ENCODE assay signal across 8 cellular contexts in the genomic region with DNA sequence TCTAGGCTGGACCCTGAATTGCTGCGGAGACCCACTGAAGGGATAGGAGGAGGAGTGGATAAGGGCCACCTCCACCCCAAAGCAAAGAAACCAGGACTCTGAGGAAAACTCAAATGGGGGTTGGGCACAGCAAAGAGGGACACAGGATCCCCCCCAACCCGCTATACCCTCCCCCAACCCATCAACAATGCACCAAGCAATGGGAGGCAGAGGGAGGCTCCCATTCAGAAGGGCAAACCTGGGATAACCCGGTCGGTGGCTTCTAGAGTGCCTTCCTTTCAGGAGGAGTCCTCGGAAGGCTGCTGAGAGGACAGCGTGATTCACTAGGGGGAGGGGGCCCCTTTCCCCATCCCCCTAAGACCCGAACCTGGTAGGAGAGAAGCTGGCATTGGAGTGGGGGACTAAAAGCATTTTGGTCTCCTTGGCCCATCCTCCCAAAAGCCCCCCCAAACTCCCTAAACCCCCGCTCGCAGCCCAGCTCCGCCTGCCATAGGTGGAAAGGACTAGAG. TPM values are rescaled to one million over a fixed set of nuclear protein-coding genes. Genes with fewer than 3 reads are reported as not detected.
DNase-seq lines count a peak whose midpoint lies in the region; ATAC-seq and TF ChIP-seq lines count a peak whose summit lies in the region.

No MANE protein-coding gene starts in this region.

- H3K9me3 ChIP-seq in CD4-positive, alpha-beta T cell (ENCODE audit: control insufficient read depth, low read length) = no peaks in the 10 kb centered on the region

- no peak for DNase-seq in CD4-positive, alpha-beta T cell
- DNase-seq in NAMALWA (ENCODE audit: low spot score) (peak; percentile 39), dermis blood vessel endothelial cell (peak; percentile 43), GM03348 (ENCODE audit: low spot score) (no peak), NK-92 (lab: John Stamatoyannopoulos, UW; ENCODE audit: unreplicated experiment) (no peak), epidermal melanocyte (ENCODE audit: insufficient read length, low spot score) (no peak)

- no peak for TF ChIP-seq CTCF in CD4-positive, alpha-beta T cell (IDR thresholded peaks at IDR 0.05)
- no peak for TF ChIP-seq CTCF in nephron (IDR thresholded peaks at IDR 0.05; ENCODE audit: unreplicated experiment in 3 of 3)

- peak overlapping the region; percentile 97 for H3K27ac Mint-ChIP-seq in CD4-positive, alpha-beta T cell
- H3K27ac Mint-ChIP-seq in nephron = peak overlapping the region; percentile 89 to 96 (median 92)

- intact Hi-C loops in CD4-positive, alpha-beta T cell (cut with DNase I, micrococcal nuclease) = loop anchor here in 1 of 2 experiments (1.0 kb wide), 1 partner anchor 17 kb away; no protein-coding TSS in a partner anchor

- no peaks in the 10 kb centered on the region for H3K27me3 ChIP-seq in CD4-positive, alpha-beta T cell (ENCODE audit: control insufficient read depth, insufficient read depth, low read length)

- no peak for ATAC-seq in CD4-positive, alpha-beta T cell (ENCODE audit: poor library complexity)
- ATAC-seq in GM21786 (IDR thresholded peaks at IDR 0.05; ENCODE audit: unreplicated experiment) = no peak

- H3K27ac ChIP-seq in CD4-positive, alpha-beta T cell (ENCODE audit: low read depth, low read length) = no peak overlapping the region

- H3K36me3 Mint-ChIP-seq in CD4-positive, alpha-beta T cell (ENCODE audit: low read depth) = peaks cover 33% of the 10 kb centered on the region
- peaks cover 4% of the 10 kb centered on the region for H3K36me3 Mint-ChIP-seq in nephron (ENCODE audit: low read depth)

- H3K9me3 Mint-ChIP-seq in CD4-positive, alpha-beta T cell = no peaks in the 10 kb centered on the region
- H3K9me3 Mint-ChIP-seq in nephron = no peaks in the 10 kb centered on the region

- POLR2A ChIA-PET in CD4-positive, alpha-beta T cell (lab: Charles Lee) = interaction anchor here (1.5 to 6.3 kb wide), 4 partner anchors 9 to 40 kb away, joined by 8 to 145 read pairs (median 66); no protein-coding TSS in a partner anchor

- no peaks in the 10 kb centered on the region for H3K27me3 Mint-ChIP-seq in CD4-positive, alpha-beta T cell
- no peaks in the 10 kb centered on the region for H3K27me3 Mint-ChIP-seq in nephron (ENCODE audit: low read depth)

- H3K4me3 Mint-ChIP-seq in CD4-positive, alpha-beta T cell = peak overlapping the region; percentile 97
- H3K4me3 Mint-ChIP-seq in nephron = peak overlapping the region; percentile 95 to 98 (median 97)

- peaks cover 83% of the 10 kb centered on the region for H3K4me1 Mint-ChIP-seq in CD4-positive, alpha-beta T cell (ENCODE audit: low read depth)
- peaks cover 78% of the 10 kb centered on the region for H3K4me1 Mint-ChIP-seq in nephron

- CTCF ChIA-PET in CD4-positive, alpha-beta T cell (lab: Charles Lee) = interaction anchor here (1.3 to 3.8 kb wide), 5 partner anchors 16 to 113 kb away, joined by 4 to 24 read pairs (median 7); no protein-coding TSS in a partner anchor

RNA-seq across cellular contexts. Expression of a gene that starts 1.3 kb away (rescaled TPM):
- 100 to 1,000 TPM; 155 to 162 TPM for total RNA-seq in CD4-positive, alpha-beta T cell
- total RNA-seq in dermis blood vessel endothelial cell = 10.7 and 11.6 TPM in 2 replicates

Comparison
In these comparisons a context has a peak if more than half of its experiments do, and no peak if none do; other contexts are left out.
1. DNase-seq: peak in NAMALWA (single experiment) and dermis blood vessel endothelial cell (single experiment); none in CD4-positive, alpha-beta T cell (0 of 10), GM03348 (single experiment), NK-92 (single experiment) and epidermal melanocyte (single experiment).
2. RNA of a gene that starts 1.3 kb away (total RNA-seq): 155 to 162 TPM in CD4-positive, alpha-beta T cell; 10.7 to 11.6 TPM in dermis blood vessel endothelial cell; every median in the first group is over 10 times any median in the second.